ENCODE assay signal across 1 cellular context in the genomic region with DNA sequence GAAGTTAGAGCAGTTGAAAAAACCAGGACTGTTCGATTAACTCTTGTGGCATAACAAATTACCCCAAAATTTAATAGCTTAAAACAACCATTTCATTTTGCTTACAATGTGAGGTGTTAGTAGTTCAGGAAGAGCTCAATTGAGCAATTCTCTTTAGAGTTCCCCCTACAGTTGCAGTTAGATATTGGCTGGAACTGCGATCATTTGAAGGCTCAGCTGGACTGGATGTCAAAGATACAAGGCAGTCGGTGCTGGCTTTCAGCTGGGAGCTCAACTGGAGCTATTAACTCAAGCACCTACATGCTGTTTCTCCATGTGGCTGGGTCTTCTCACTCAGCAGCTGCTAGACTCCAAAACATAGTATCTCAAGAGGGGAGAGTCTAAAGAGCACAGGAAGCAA.
TF ChIP-seq lines count a peak whose summit lies in the region.

No MANE protein-coding gene starts in this region.

TF ChIP-seq in HepG2, 621 proteins besides CTCF, POLR2A, EP300 and RAD21 (continued from another document):
- TF ChIP-seq, protein P1, sequence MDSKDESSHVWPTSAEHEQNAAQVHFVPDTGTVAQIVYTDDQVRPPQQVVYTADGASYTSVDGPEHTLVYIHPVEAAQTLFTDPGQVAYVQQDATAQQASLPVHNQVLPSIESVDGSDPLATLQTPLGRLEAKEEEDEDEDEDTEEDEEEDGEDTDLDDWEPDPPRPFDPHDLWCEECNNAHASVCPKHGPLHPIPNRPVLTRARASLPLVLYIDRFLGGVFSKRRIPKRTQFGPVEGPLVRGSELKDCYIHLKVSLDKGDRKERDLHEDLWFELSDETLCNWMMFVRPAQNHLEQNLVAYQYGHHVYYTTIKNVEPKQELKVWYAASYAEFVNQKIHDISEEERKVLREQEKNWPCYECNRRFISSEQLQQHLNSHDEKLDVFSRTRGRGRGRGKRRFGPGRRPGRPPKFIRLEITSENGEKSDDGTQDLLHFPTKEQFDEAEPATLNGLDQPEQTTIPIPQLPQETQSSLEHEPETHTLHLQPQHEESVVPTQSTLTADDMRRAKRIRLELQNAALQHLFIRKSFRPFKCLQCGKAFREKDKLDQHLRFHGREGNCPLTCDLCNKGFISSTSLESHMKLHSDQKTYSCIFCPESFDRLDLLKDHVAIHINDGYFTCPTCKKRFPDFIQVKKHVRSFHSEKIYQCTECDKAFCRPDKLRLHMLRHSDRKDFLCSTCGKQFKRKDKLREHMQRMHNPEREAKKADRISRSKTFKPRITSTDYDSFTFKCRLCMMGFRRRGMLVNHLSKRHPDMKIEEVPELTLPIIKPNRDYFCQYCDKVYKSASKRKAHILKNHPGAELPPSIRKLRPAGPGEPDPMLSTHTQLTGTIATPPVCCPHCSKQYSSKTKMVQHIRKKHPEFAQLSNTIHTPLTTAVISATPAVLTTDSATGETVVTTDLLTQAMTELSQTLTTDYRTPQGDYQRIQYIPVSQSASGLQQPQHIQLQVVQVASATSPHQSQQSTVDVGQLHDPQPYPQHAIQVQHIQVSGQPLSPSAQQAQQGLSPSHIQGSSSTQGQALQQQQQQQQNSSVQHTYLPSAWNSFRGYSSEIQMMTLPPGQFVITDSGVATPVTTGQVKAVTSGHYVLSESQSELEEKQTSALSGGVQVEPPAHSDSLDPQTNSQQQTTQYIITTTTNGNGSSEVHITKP (CRISPR knock-in tag; IDR thresholded peaks at IDR 0.05; ENCODE audit: low read depth) = 0 out of 2 replicates have a peak, but pooled peaks have one; percentile 24
- no peak for TF ChIP-seq HNF4G (IDR thresholded peaks at IDR 0.05; ENCODE audit: borderline replicate concordance, low read depth, low read length)
- no peak for TF ChIP-seq HNF4G (CRISPR knock-in tag; IDR thresholded peaks at IDR 0.05; ENCODE audit: borderline replicate concordance, low read depth)
- no peak for TF ChIP-seq NR2C2 (CRISPR knock-in tag; IDR thresholded peaks at IDR 0.05; ENCODE audit: borderline replicate concordance)
- TF ChIP-seq PHF20 (CRISPR knock-in tag; IDR thresholded peaks at IDR 0.05) = no peak
- TF ChIP-seq ZMYM4 (CRISPR knock-in tag; IDR thresholded peaks at IDR 0.05) = peak; percentile 51; the same call in 1 of the 2 replicates
- TF ChIP-seq ZNF10 (CRISPR knock-in tag; IDR thresholded peaks at IDR 0.05; ENCODE audit: borderline replicate concordance, low read depth) = no peak
- TF ChIP-seq, protein P2, sequence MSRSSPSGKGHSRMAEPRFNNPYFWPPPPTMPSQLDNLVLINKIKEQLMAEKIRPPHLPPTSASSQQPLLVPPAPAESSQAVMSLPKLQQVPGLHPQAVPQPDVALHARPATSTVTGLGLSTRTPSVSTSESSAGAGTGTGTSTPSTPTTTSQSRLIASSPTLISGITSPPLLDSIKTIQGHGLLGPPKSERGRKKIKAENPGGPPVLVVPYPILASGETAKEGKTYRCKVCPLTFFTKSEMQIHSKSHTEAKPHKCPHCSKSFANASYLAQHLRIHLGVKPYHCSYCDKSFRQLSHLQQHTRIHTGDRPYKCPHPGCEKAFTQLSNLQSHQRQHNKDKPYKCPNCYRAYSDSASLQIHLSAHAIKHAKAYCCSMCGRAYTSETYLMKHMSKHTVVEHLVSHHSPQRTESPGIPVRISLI (CRISPR knock-in tag; IDR thresholded peaks at IDR 0.05; ENCODE audit: borderline replicate concordance) = peak; percentile 6; the same call in 1 of the 2 replicates
- TF ChIP-seq CEBPB (IDR thresholded peaks at IDR 0.05; ENCODE audit: borderline replicate concordance, low read depth, low read length) = peak; percentile 73; the same call in 1 of the 2 replicates
- TF ChIP-seq CEBPG (CRISPR knock-in tag; IDR thresholded peaks at IDR 0.05) = peak; percentile 89
- no peak for TF ChIP-seq GFI1 (CRISPR knock-in tag; IDR thresholded peaks at IDR 0.05; ENCODE audit: borderline replicate concordance)
- TF ChIP-seq ZNF30 (CRISPR knock-in tag; IDR thresholded peaks at IDR 0.05) = no peak
- peak; percentile 50; the same call in 1 of the 2 replicates for TF ChIP-seq ZNF614 (CRISPR knock-in tag; IDR thresholded peaks at IDR 0.05; ENCODE audit: borderline replicate concordance)
- TF ChIP-seq KLF9 (CRISPR knock-in tag; IDR thresholded peaks at IDR 0.05; ENCODE audit: low read depth) = no peak
- no peak for TF ChIP-seq TCF12 (IDR thresholded peaks at IDR 0.05)
- no peak for TF ChIP-seq TCF12 (CRISPR knock-in tag; IDR thresholded peaks at IDR 0.05)
- no peak for TF ChIP-seq TSC22D2 (CRISPR knock-in tag; IDR thresholded peaks at IDR 0.05; ENCODE audit: borderline replicate concordance)
- TF ChIP-seq, protein P3, sequence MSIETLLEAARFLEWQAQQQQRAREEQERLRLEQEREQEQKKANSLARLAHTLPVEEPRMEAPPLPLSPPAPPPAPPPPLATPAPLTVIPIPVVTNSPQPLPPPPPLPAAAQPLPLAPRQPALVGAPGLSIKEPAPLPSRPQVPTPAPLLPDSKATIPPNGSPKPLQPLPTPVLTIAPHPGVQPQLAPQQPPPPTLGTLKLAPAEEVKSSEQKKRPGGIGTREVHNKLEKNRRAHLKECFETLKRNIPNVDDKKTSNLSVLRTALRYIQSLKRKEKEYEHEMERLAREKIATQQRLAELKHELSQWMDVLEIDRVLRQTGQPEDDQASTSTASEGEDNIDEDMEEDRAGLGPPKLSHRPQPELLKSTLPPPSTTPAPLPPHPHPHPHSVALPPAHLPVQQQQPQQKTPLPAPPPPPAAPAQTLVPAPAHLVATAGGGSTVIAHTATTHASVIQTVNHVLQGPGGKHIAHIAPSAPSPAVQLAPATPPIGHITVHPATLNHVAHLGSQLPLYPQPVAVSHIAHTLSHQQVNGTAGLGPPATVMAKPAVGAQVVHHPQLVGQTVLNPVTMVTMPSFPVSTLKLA (IDR thresholded peaks at IDR 0.05) = no peak
- no peak for TF ChIP-seq KLF11 (CRISPR knock-in tag; IDR thresholded peaks at IDR 0.05)
- TF ChIP-seq, protein P4, sequence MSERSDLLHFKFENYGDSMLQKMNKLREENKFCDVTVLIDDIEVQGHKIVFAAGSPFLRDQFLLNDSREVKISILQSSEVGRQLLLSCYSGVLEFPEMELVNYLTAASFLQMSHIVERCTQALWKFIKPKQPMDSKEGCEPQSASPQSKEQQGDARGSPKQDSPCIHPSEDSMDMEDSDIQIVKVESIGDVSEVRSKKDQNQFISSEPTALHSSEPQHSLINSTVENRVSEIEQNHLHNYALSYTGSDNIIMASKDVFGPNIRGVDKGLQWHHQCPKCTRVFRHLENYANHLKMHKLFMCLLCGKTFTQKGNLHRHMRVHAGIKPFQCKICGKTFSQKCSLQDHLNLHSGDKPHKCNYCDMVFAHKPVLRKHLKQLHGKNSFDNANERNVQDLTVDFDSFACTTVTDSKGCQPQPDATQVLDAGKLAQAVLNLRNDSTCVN (CRISPR knock-in tag; IDR thresholded peaks at IDR 0.05; ENCODE audit: borderline replicate concordance) = no peak
- TF ChIP-seq ELF1 (CRISPR knock-in tag; IDR thresholded peaks at IDR 0.05) = 0 out of 2 replicates have a peak, but pooled peaks have one; percentile 26
- TF ChIP-seq ZFP41 (CRISPR knock-in tag; IDR thresholded peaks at IDR 0.05; ENCODE audit: borderline replicate concordance) = no peak
- no peak for TF ChIP-seq DRAP1 (CRISPR knock-in tag; IDR thresholded peaks at IDR 0.05)
- TF ChIP-seq, protein P5, sequence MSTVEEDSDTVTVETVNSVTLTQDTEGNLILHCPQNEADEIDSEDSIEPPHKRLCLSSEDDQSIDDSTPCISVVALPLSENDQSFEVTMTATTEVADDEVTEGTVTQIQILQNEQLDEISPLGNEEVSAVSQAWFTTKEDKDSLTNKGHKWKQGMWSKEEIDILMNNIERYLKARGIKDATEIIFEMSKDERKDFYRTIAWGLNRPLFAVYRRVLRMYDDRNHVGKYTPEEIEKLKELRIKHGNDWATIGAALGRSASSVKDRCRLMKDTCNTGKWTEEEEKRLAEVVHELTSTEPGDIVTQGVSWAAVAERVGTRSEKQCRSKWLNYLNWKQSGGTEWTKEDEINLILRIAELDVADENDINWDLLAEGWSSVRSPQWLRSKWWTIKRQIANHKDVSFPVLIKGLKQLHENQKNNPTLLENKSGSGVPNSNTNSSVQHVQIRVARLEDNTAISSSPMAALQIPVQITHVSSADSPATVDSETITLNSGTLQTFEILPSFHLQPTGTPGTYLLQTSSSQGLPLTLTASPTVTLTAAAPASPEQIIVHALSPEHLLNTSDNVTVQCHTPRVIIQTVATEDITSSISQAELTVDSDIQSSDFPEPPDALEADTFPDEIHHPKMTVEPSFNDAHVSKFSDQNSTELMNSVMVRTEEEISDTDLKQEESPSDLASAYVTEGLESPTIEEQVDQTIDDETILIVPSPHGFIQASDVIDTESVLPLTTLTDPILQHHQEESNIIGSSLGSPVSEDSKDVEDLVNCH (CRISPR knock-in tag; IDR thresholded peaks at IDR 0.05) = no peak
- no peak for TF ChIP-seq U2AF1 (optimal IDR thresholded peaks at IDR 0.05; ENCODE audit: low read depth, low read length)
- TF ChIP-seq XRCC5 (optimal IDR thresholded peaks at IDR 0.05; ENCODE audit: low read length) = peak; percentile 6
- TF ChIP-seq, protein P6, sequence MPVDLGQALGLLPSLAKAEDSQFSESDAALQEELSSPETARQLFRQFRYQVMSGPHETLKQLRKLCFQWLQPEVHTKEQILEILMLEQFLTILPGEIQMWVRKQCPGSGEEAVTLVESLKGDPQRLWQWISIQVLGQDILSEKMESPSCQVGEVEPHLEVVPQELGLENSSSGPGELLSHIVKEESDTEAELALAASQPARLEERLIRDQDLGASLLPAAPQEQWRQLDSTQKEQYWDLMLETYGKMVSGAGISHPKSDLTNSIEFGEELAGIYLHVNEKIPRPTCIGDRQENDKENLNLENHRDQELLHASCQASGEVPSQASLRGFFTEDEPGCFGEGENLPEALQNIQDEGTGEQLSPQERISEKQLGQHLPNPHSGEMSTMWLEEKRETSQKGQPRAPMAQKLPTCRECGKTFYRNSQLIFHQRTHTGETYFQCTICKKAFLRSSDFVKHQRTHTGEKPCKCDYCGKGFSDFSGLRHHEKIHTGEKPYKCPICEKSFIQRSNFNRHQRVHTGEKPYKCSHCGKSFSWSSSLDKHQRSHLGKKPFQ (CRISPR knock-in tag; IDR thresholded peaks at IDR 0.05; ENCODE audit: insufficient replicate concordance) = no peak
- TF ChIP-seq, protein P7, sequence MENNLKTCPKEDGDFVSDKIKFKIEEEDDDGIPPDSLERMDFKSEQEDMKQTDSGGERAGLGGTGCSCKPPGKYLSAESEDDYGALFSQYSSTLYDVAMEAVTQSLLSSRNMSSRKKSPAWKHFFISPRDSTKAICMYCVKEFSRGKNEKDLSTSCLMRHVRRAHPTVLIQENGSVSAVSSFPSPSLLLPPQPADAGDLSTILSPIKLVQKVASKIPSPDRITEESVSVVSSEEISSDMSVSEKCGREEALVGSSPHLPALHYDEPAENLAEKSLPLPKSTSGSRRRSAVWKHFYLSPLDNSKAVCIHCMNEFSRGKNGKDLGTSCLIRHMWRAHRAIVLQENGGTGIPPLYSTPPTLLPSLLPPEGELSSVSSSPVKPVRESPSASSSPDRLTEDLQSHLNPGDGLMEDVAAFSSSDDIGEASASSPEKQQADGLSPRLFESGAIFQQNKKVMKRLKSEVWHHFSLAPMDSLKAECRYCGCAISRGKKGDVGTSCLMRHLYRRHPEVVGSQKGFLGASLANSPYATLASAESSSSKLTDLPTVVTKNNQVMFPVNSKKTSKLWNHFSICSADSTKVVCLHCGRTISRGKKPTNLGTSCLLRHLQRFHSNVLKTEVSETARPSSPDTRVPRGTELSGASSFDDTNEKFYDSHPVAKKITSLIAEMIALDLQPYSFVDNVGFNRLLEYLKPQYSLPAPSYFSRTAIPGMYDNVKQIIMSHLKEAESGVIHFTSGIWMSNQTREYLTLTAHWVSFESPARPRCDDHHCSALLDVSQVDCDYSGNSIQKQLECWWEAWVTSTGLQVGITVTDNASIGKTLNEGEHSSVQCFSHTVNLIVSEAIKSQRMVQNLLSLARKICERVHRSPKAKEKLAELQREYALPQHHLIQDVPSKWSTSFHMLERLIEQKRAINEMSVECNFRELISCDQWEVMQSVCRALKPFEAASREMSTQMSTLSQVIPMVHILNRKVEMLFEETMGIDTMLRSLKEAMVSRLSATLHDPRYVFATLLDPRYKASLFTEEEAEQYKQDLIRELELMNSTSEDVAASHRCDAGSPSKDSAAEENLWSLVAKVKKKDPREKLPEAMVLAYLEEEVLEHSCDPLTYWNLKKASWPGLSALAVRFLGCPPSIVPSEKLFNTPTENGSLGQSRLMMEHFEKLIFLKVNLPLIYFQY (CRISPR knock-in tag; IDR thresholded peaks at IDR 0.05; ENCODE audit: borderline replicate concordance) = 0 out of 2 replicates have a peak, but pooled peaks have one; percentile 39
